ENCODE assay signal across 26 cellular contexts in genomic region chr12:1703771-1704170, GRCh38.
"Had no signal": no experiment of that assay in that cellular context is flagged by ENCODE, and none has a peak within 500 bp of the region (broad histone marks: within the 10 kb centered on the region; RNA-seq: fewer than 3 reads in every experiment).

No MANE protein-coding gene starts in this region.

- H3K36me3 ChIP-seq: heart right ventricle, left ventricle myocardium inferior, neural progenitor cell, ovary, prostate gland, sigmoid colon, spleen, suprapubic skin, thoracic aorta, tibial artery, upper lobe of right lung had no signal

- H3K4me3 Mint-ChIP-seq: naive thymus-derived CD4-positive, alpha-beta T cell; nephron progenitor cell; neural progenitor cell; stimulated activated effector memory CD8-positive, alpha-beta T cell treated with anti-CD3 and anti-CD28 coated beads, Interleukin-12 subunit alpha, Interleukin-12 subunit beta, amount 100 ng/mL, for 72 hours; stimulated activated naive CD8-positive, alpha-beta T cell treated with anti-CD3 and anti-CD28 coated beads, Interleukin-15, Interleukin-2, amounts not matched to agents 100 ng/mL and 50 ng/mL, for 24 hours had no signal

- H3K4me1 ChIP-seq: neural progenitor cell, prostate gland had no signal

- DNase-seq: heart right ventricle; islet precursor cell; left ventricle myocardium inferior; midbrain; mucosa of descending colon; naive thymus-derived CD4-positive, alpha-beta T cell; nephron progenitor cell; ovary; retina; right cardiac atrium; sigmoid colon; small intestine; spleen; stimulated activated CD4-positive, alpha-beta T cell treated with anti-CD3 and anti-CD28 coated beads, Interleukin-4, amount 100 ng/mL, for 24 hours; stimulated activated naive CD4-positive, alpha-beta T cell; tibial artery; trophoblast cell; upper lobe of right lung had no signal

- H3K4me1 Mint-ChIP-seq: neural progenitor cell had no signal

- H3K27ac Mint-ChIP-seq: naive thymus-derived CD4-positive, alpha-beta T cell; nephron progenitor cell; neural progenitor cell; stimulated activated effector memory CD8-positive, alpha-beta T cell treated with anti-CD3 and anti-CD28 coated beads, Interleukin-12 subunit alpha, Interleukin-12 subunit beta, amount 100 ng/mL, for 72 hours; stimulated activated naive CD8-positive, alpha-beta T cell treated with anti-CD3 and anti-CD28 coated beads, Interleukin-15, Interleukin-2, amounts not matched to agents 100 ng/mL and 50 ng/mL, for 24 hours had no signal

- H3K9me3 ChIP-seq: heart right ventricle, left ventricle myocardium inferior, mucosa of descending colon, ovary, prostate gland, sigmoid colon, spleen, suprapubic skin, thoracic aorta, tibial artery, upper lobe of right lung had no signal

- ATAC-seq: heart right ventricle; mucosa of descending colon; naive thymus-derived CD4-positive, alpha-beta T cell; right cardiac atrium; stimulated activated effector memory CD8-positive, alpha-beta T cell treated with anti-CD3 and anti-CD28 coated beads, Interleukin-12 subunit alpha, Interleukin-12 subunit beta, amount 100 ng/mL, for 72 hours; upper lobe of right lung had no signal

- H3K4me3 ChIP-seq: heart right ventricle, hepatocyte, left ventricle myocardium inferior, lung, mucosa of descending colon, neural progenitor cell, ovary, prostate gland, sigmoid colon, spleen, suprapubic skin, thoracic aorta, tibial artery, upper lobe of right lung had no signal

- H3K9me3 Mint-ChIP-seq: stimulated activated effector memory CD8-positive, alpha-beta T cell treated with anti-CD3 and anti-CD28 coated beads, Interleukin-12 subunit alpha, Interleukin-12 subunit beta, amount 100 ng/mL, for 72 hours; stimulated activated naive CD8-positive, alpha-beta T cell treated with anti-CD3 and anti-CD28 coated beads, Interleukin-15, Interleukin-2, amounts not matched to agents 100 ng/mL and 50 ng/mL, for 24 hours had no signal

- H3K27me3 Mint-ChIP-seq: naive thymus-derived CD4-positive, alpha-beta T cell; stimulated activated naive CD8-positive, alpha-beta T cell treated with anti-CD3 and anti-CD28 coated beads, Interleukin-15, Interleukin-2, amounts not matched to agents 100 ng/mL and 50 ng/mL, for 24 hours had no signal

- H3K9ac ChIP-seq: neural progenitor cell had no signal

- H3K4me2 ChIP-seq: hepatocyte, neural progenitor cell had no signal

- H3K27me3 ChIP-seq: heart right ventricle, hepatocyte, neural progenitor cell, ovary, sigmoid colon, spleen, suprapubic skin, tibial artery, upper lobe of right lung had no signal

- H3K27ac ChIP-seq: hepatocyte, left ventricle myocardium inferior, neural progenitor cell, ovary, prostate gland, sigmoid colon, spleen, suprapubic skin, thoracic aorta, tibial artery, upper lobe of right lung had no signal

- H2AFZ ChIP-seq: hepatocyte, neural progenitor cell had no signal
